In the genomic region with DNA sequence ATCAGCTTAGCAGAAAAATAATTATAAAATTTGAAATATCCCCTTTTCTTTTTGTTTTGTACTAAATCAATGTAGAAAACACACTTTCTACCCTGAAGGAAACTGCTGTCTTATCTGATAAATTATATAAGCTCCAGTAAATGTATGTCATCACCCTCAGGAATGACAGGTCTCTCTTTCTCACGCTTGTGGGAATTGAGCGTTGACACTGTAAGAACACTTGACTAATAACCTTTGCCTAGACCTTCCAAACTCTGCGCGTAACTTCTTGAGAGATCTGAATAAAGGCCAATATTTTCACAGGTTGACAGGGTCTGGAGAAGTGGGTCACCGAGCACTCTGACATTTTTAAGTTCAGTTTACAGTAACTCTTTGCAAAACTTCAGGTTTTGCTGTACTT, we compare ENCODE assay signal across 30 cellular contexts.
"Had no signal": no experiment of that assay in that cellular context is flagged by ENCODE, and none has a peak within 500 bp of the region (broad histone marks: within the 10 kb centered on the region; RNA-seq: fewer than 3 reads in every experiment).

No MANE protein-coding gene starts in this region.

- H3K36me3 ChIP-seq: adrenal gland, ascending aorta, colonic mucosa, WERI-Rb-1 had no signal

- H3K27me3 ChIP-seq: adrenal gland, ascending aorta, colonic mucosa had no signal

- H3K4me1 ChIP-seq: adrenal gland, ascending aorta, colonic mucosa had no signal

- H3K27ac Mint-ChIP-seq: activated B cell treated with CpG ODN at 0.5 μM for 24 hours; activated CD8-positive, alpha-beta memory T cell treated with anti-CD3 and anti-CD28 coated beads, Interleukin-2, amount 10 ng/mL, durations not matched to agents 7 days and 5 days; activated CD8-positive, alpha-beta T cell treated with anti-CD3 and anti-CD28 coated beads for 36 hours; activated naive CD4-positive, alpha-beta T cell treated with anti-CD3 and anti-CD28 coated beads for 36 hours; activated naive CD4-positive, alpha-beta T cell treated with anti-CD3 and anti-CD28 coated beads, Interleukin-2, amount 50 U/mL, for 24 hours; activated naive CD8-positive, alpha-beta T cell treated with anti-CD3 and anti-CD28 coated beads for 36 hours; activated naive CD8-positive, alpha-beta T cell treated with anti-CD3 and anti-CD28 coated beads, Interleukin-2, amount 50 U/mL, for 24 hours; activated T-helper 1 cell treated with anti-CD3 and anti-CD28 coated beads, Interleukin-12 subunit alpha, Interleukin-12 subunit beta, Interleukin-2, Interleukin-4 antibody, amounts not matched to agents 30 ng/mL and 10 ng/mL and 1 ng/mL, durations not matched to agents 14 hours and 24 hours and 36 hours; activated T-helper 2 cell treated with anti-CD3 and anti-CD28 coated beads, Interferon-gamma antibody, Interleukin-2, Interleukin-4, amounts not matched to agents 10 μg/mL and 5 μg/mL and 100 μg/mL, durations not matched to agents 14 hours and 24 hours and 36 hours; endodermal cell; T-helper 17 cell; T-helper 2 cell treated with Interferon-gamma antibody and Interleukin-4, amounts not matched to agents 5 μg/mL and 100 μg/mL, for 36 hours had no signal

- H3K4me3 ChIP-seq: adrenal gland, ascending aorta, colonic mucosa had no signal

- FAIRE-seq: frontal cortex had no signal

- H3K27ac ChIP-seq: adrenal gland, ascending aorta, colonic mucosa, WERI-Rb-1 had no signal

- H3K4me3 Mint-ChIP-seq: activated B cell treated with CpG ODN at 0.5 μM for 24 hours; activated CD8-positive, alpha-beta memory T cell treated with anti-CD3 and anti-CD28 coated beads, Interleukin-2, amount 10 ng/mL, durations not matched to agents 7 days and 5 days; activated CD8-positive, alpha-beta T cell treated with anti-CD3 and anti-CD28 coated beads for 36 hours; activated naive CD4-positive, alpha-beta T cell treated with anti-CD3 and anti-CD28 coated beads for 36 hours; activated naive CD4-positive, alpha-beta T cell treated with anti-CD3 and anti-CD28 coated beads, Interleukin-2, amount 50 U/mL, for 24 hours; activated naive CD8-positive, alpha-beta T cell treated with anti-CD3 and anti-CD28 coated beads for 36 hours; activated naive CD8-positive, alpha-beta T cell treated with anti-CD3 and anti-CD28 coated beads, Interleukin-2, amount 50 U/mL, for 24 hours; activated T-helper 1 cell treated with anti-CD3 and anti-CD28 coated beads, Interleukin-12 subunit alpha, Interleukin-12 subunit beta, Interleukin-2, Interleukin-4 antibody, amounts not matched to agents 30 ng/mL and 10 ng/mL and 1 ng/mL, durations not matched to agents 14 hours and 24 hours and 36 hours; endodermal cell; T-helper 17 cell; T-helper 2 cell treated with Interferon-gamma antibody and Interleukin-4, amounts not matched to agents 5 μg/mL and 100 μg/mL, for 36 hours had no signal

- H3K9me3 ChIP-seq: adrenal gland, ascending aorta, colonic mucosa had no signal

- DNase-seq: activated B cell treated with CpG ODN at 0.5 μM for 24 hours; activated CD4-positive, alpha-beta T cell treated with anti-CD3 and anti-CD28 coated beads for 48 hours; activated CD4-positive, alpha-beta T cell treated with anti-CD3 and anti-CD28 coated beads, Interleukin-2, amount 50 U/mL, for 1 hour; activated CD4-positive, alpha-beta T cell treated with anti-CD3 and anti-CD28 coated beads, Interleukin-2, amount 50 U/mL, for 48 hours; activated CD8-positive, alpha-beta memory T cell treated with anti-CD3 and anti-CD28 coated beads, Interleukin-2, amount 10 ng/mL, durations not matched to agents 7 days and 5 days; activated CD8-positive, alpha-beta memory T cell treated with anti-CD3 and anti-CD28 coated beads, Interleukin-2, amount 50 U/mL, for 4 hours; activated CD8-positive, alpha-beta T cell treated with anti-CD3 and anti-CD28 coated beads for 36 hours; activated effector memory CD4-positive, alpha-beta T cell treated with anti-CD3 and anti-CD28 coated beads, Interleukin-2, amount 50 U/mL, for 16 hours; activated naive CD4-positive, alpha-beta T cell treated with anti-CD3 and anti-CD28 coated beads for 36 hours; activated naive CD8-positive, alpha-beta T cell treated with anti-CD3 and anti-CD28 coated beads for 36 hours; activated naive CD8-positive, alpha-beta T cell treated with anti-CD3 and anti-CD28 coated beads, Interleukin-2, amount 50 U/mL, for 24 hours; activated T-cell treated with anti-CD3 and anti-CD28 coated beads, Interleukin-2, amount 50 U/mL, for 1 hour; activated T-cell treated with anti-CD3 and anti-CD28 coated beads, Interleukin-2, amount 50 U/mL, for 48 hours; adrenal gland; colonic mucosa; effector memory CD4-positive, alpha-beta T cell; endodermal cell; foreskin fibroblast; T-helper 1 cell; T-helper 17 cell; T1000; WERI-Rb-1 had no signal

- ATAC-seq: activated CD4-positive, CD25-positive, alpha-beta regulatory T cell treated with anti-CD3 and anti-CD28 coated beads, Interleukin-2, amount 50 U/mL, for 24 hours; activated CD8-positive, alpha-beta memory T cell treated with anti-CD3 and anti-CD28 coated beads, Interleukin-2, amount 10 ng/mL, durations not matched to agents 7 days and 5 days; activated CD8-positive, alpha-beta T cell treated with anti-CD3 and anti-CD28 coated beads for 36 hours; activated naive CD8-positive, alpha-beta T cell treated with anti-CD3 and anti-CD28 coated beads, Interleukin-2, amount 50 U/mL, for 24 hours; esophagus mucosa; T-helper 17 cell had no signal

- H3K27me3 Mint-ChIP-seq: activated B cell treated with CpG ODN at 0.5 μM for 24 hours; activated CD8-positive, alpha-beta memory T cell treated with anti-CD3 and anti-CD28 coated beads, Interleukin-2, amount 10 ng/mL, durations not matched to agents 7 days and 5 days; activated CD8-positive, alpha-beta T cell treated with anti-CD3 and anti-CD28 coated beads for 36 hours; activated naive CD8-positive, alpha-beta T cell treated with anti-CD3 and anti-CD28 coated beads, Interleukin-2, amount 50 U/mL, for 24 hours had no signal
